ENCODE assay signal across 23 cellular contexts in the genomic region with DNA sequence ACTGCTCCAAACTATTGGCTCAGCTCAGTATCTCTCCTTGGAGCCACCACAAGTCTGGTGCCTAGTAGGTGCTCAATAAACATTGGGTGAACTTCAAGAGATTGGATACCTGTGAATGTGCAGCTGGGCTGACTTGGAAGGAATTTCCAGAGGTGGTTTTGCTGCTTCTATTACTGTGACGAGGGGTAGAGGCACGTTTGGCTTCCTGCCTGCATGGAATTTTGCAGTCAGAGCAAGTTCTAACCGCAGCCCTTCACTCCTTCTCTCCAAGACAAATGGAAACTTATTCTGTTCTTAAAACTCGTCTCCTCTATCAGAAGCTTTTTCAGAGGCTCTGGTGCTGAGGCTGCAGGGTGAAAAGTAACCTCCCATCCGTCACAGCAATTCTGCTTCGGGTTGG.
DNase-seq lines count a peak whose midpoint lies in the region; ATAC-seq, FAIRE-seq and TF ChIP-seq lines count a peak whose summit lies in the region.
"Had no signal": no experiment of that assay in that cellular context is flagged by ENCODE, and none has a peak within 500 bp of the region (broad histone marks: within the 10 kb centered on the region; RNA-seq: fewer than 3 reads in every experiment).

No MANE protein-coding gene starts in this region.

- H3K9me3 ChIP-seq in astrocyte (ENCODE audit: insufficient read depth, low read depth, low read length) = no peaks in the 10 kb centered on the region
- H3K9me3 ChIP-seq: Caco-2, HAP-1 had no signal

- no peaks in the 10 kb centered on the region for H4K20me1 ChIP-seq in astrocyte (ENCODE audit: insufficient read depth, low read length)

- ATAC-seq in HG02885 (IDR thresholded peaks at IDR 0.05; ENCODE audit: poor library complexity, unreplicated experiment) (no peak), HG03045 (IDR thresholded peaks at IDR 0.05; ENCODE audit: unreplicated experiment) (no peak)

- no peaks in the 10 kb centered on the region for H3K36me3 Mint-ChIP-seq in astrocyte (ENCODE audit: low read depth, unreplicated experiment)

- no peak overlapping the region for H2AFZ ChIP-seq in astrocyte (ENCODE audit: low read depth, low read length)
- H2AFZ ChIP-seq: GM23248 had no signal

- no peaks in the 10 kb centered on the region for H3K27me3 ChIP-seq in astrocyte (ENCODE audit: insufficient read depth, low read length)

- no peak overlapping the region for H3K27ac Mint-ChIP-seq in astrocyte (ENCODE audit: unreplicated experiment)

- peaks cover 6% of the 10 kb centered on the region for H3K4me1 Mint-ChIP-seq in astrocyte (ENCODE audit: low read depth, unreplicated experiment)

- H3K36me3 ChIP-seq in astrocyte (ENCODE audit: insufficient read depth, low read length) = no peaks in the 10 kb centered on the region
- H3K36me3 ChIP-seq: HAP-1 had no signal

- no peak for TF ChIP-seq CTCF in astrocyte (IDR thresholded peaks at IDR 0.05; ENCODE audit: insufficient read depth, low read depth, low read length)
- no peak for TF ChIP-seq CTCF in fibroblast of pulmonary artery (IDR thresholded peaks at IDR 0.05; ENCODE audit: low read length, missing control alignments)

- no peak for FAIRE-seq in astrocyte (lab: Jason Lieb, UNC)
- FAIRE-seq: A204.1 had no signal

- H3K79me2 ChIP-seq in astrocyte (ENCODE audit: insufficient read depth, low read length) = no peaks in the 10 kb centered on the region

- H3K4me3 ChIP-seq in astrocyte (ENCODE audit: insufficient read depth, low read depth, low read length) = no peak overlapping the region
- H3K4me3 ChIP-seq in fibroblast of pulmonary artery (replicated peaks; ENCODE audit: low read depth, low read length) = no peak overlapping the region
- H3K4me3 ChIP-seq: GM23248, HAP-1 had no signal

- no peak overlapping the region for H3K4me2 ChIP-seq in astrocyte (ENCODE audit: low read length)
- H3K4me2 ChIP-seq: KMS-11 had no signal

- peaks cover 13% of the 10 kb centered on the region for H3K4me1 ChIP-seq in astrocyte (ENCODE audit: insufficient read depth, low read length)
- H3K4me1 ChIP-seq: Caco-2, HAP-1 had no signal

- no peak overlapping the region for H3K9ac ChIP-seq in astrocyte (ENCODE audit: low read length)
- H3K9ac ChIP-seq: GM23248, KMS-11 had no signal

- no peak overlapping the region for H3K27ac ChIP-seq in astrocyte (ENCODE audit: low read depth, low read length)
- H3K27ac ChIP-seq: GM23248, KMS-11 had no signal

- peaks cover 5% of the 10 kb centered on the region for H3K27me3 Mint-ChIP-seq in astrocyte (ENCODE audit: low read depth, unreplicated experiment)
- H3K27me3 Mint-ChIP-seq: CD4-positive, alpha-beta T cell had no signal

- no peak overlapping the region for H3K4me3 Mint-ChIP-seq in astrocyte (ENCODE audit: unreplicated experiment)
- H3K4me3 Mint-ChIP-seq: CD4-positive, alpha-beta T cell had no signal

- DNase-seq in HT1080 (ENCODE audit: low read depth) = peak; percentile 46
- peak; percentile 60 for DNase-seq in astrocyte (ENCODE audit: low read depth)
- DNase-seq in fibroblast of pulmonary artery (ENCODE audit: low read depth) = peak; percentile 18
- DNase-seq in mesenteric fat pad (ENCODE audit: low spot score) = peak; percentile 4
- no peak for DNase-seq in cortex of kidney (lab: John Stamatoyannopoulos, UW)
- DNase-seq in medulla oblongata (ENCODE audit: extremely low spot score) = no peak
- DNase-seq: Caco-2; CD4-positive, alpha-beta T cell; DMS153; GDM1; GM23248; NCI-H1417; NCI-H187; NCI-H2107; NCI-H226; NCI-H524 treated with DMSO at 0.1 percent for 48 hours; RPMI8226; SIG-M5 had no signal

- no peaks in the 10 kb centered on the region for H3K9me3 Mint-ChIP-seq in astrocyte (ENCODE audit: unreplicated experiment)
- H3K9me3 Mint-ChIP-seq: CD4-positive, alpha-beta T cell had no signal

Comparison
In these comparisons a context has a peak if more than half of its experiments do, and no peak if none do; other contexts are left out.
1. DNase-seq: peak in HT1080 (single experiment), astrocyte (single experiment), fibroblast of pulmonary artery (single experiment) and mesenteric fat pad (single experiment); none in cortex of kidney (single experiment) and medulla oblongata (single experiment).